Comparison of ENCODE assay signal across 14 cellular contexts in the genomic region with DNA sequence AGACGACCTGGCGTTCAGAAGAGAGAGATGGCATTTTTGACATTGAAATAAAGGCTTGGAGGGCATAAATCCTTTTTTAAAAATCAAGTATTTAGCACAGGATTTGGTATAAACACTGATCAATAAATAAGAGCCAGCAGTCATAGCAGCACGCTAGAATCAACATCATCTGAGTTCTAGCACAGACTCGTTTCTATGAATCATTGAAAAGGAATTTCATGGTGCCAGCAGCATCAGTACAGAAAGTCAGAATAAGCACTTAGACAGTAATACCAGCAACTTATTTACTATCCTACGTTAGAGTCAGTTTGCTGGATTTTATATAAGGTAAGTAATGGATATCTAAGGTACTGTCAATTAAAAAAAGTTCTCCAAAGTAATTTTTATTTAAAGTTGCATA.
DNase-seq lines count a peak whose midpoint lies in the region; ATAC-seq and TF ChIP-seq lines count a peak whose summit lies in the region.
"Had no signal": no experiment of that assay in that cellular context is flagged by ENCODE, and none has a peak within 500 bp of the region (broad histone marks: within the 10 kb centered on the region; RNA-seq: fewer than 3 reads in every experiment).

No MANE protein-coding gene starts in this region.

- H3K27me3 Mint-ChIP-seq in Calu3 (ENCODE audit: unreplicated experiment), result no peaks in the 10 kb centered on the region
- H3K27me3 Mint-ChIP-seq: CD4-positive, alpha-beta memory T cell had no signal

- intact Hi-C loops in right lobe of liver (cut with DNase I), result no loop called here
- intact Hi-C loops in Calu3 (cut with micrococcal nuclease; ENCODE audit: unreplicated experiment), result loop anchor here (5.0 kb wide), 1 partner anchor 80 kb away; no protein-coding TSS in a partner anchor

- BruUV-seq in Calu3 (replicated peaks; lab: Mats Ljungman, UMichigan), result no TSS peak

- 49% methylated on average over 5 of the region's 5 CpGs for WGBS in right lobe of liver (ENCODE audit: insufficient coverage, low coverage, low lambda C conversion rate, missing lambda C conversion rate)

- H3K4me3 Mint-ChIP-seq in Calu3 (ENCODE audit: low read depth, unreplicated experiment), result no peak overlapping the region
- H3K4me3 Mint-ChIP-seq: CD4-positive, alpha-beta memory T cell; GM23338 had no signal

- no peak overlapping the region for H3K27ac ChIP-seq in right lobe of liver
- H3K27ac ChIP-seq: HL-60 had no signal

- DNase-seq in AG09309 (ENCODE audit: low read depth), result peak; percentile 39
- DNase-seq in MG63, result peak; percentile 12
- peak; percentile 81 for DNase-seq in dedifferentiated amniotic fluid mesenchymal stem cell (ENCODE audit: extremely low spot score)
- DNase-seq in right lobe of liver, result no peak
- DNase-seq in Calu3, result no peak
- DNase-seq: aorta; CD4-positive, alpha-beta memory T cell; NCI-H2081 treated with DMSO at 0.1 percent for 48 hours; posterior cingulate gyrus had no signal

- TF ChIP-seq POLR2A in right lobe of liver (IDR thresholded peaks at IDR 0.05), result no peak

- no peak overlapping the region for H3K27ac Mint-ChIP-seq in Calu3 (ENCODE audit: unreplicated experiment)
- H3K27ac Mint-ChIP-seq: GM23338 had no signal

- no peaks in the 10 kb centered on the region for H3K4me1 ChIP-seq in right lobe of liver

- H3K9me3 Mint-ChIP-seq in Calu3 (ENCODE audit: low read depth, unreplicated experiment), result no peaks in the 10 kb centered on the region
- H3K9me3 Mint-ChIP-seq: CD4-positive, alpha-beta memory T cell; GM23338 had no signal

- H3K36me3 ChIP-seq in MG63 (no peaks in the 10 kb centered on the region), right lobe of liver (no peaks in the 10 kb centered on the region)

- no peaks in the 10 kb centered on the region for H3K36me3 Mint-ChIP-seq in Calu3 (ENCODE audit: insufficient read depth, unreplicated experiment)

- no peaks in the 10 kb centered on the region for H3K4me1 Mint-ChIP-seq in Calu3 (ENCODE audit: low read depth, unreplicated experiment)
- H3K4me1 Mint-ChIP-seq: CD4-positive, alpha-beta memory T cell; GM23338 had no signal

- no peak for TF ChIP-seq CTCF in AG09309 (IDR thresholded peaks at IDR 0.05; ENCODE audit: control insufficient read depth, insufficient read depth, low read depth, low read length, missing control alignments)
- no peak for TF ChIP-seq CTCF in right lobe of liver (IDR thresholded peaks at IDR 0.05)
- TF ChIP-seq CTCF in Calu3 (IDR thresholded peaks at IDR 0.05; ENCODE audit: unreplicated experiment), result no peak

- ATAC-seq in right lobe of liver (peak in 3 of 4 donors; percentile 33 to 96 (median 59)), GM21390 (IDR thresholded peaks at IDR 0.05; ENCODE audit: unreplicated experiment) (no peak), GM18873 (IDR thresholded peaks at IDR 0.05; ENCODE audit: low FRiP score, unreplicated experiment) (no peak), HG03280 (IDR thresholded peaks at IDR 0.05; ENCODE audit: unreplicated experiment) (no peak)
- ATAC-seq: GM23338 had no signal

- CTCF ChIA-PET in Calu3 (lab: Charles Lee), result no interaction called here

- H3K9me3 ChIP-seq in MG63 (no peaks in the 10 kb centered on the region), right lobe of liver (no peaks in the 10 kb centered on the region)

- H3K27me3 ChIP-seq in MG63 (no peaks in the 10 kb centered on the region), right lobe of liver (no peaks in the 10 kb centered on the region)

- H3K4me3 ChIP-seq in AG09309 (ENCODE audit: control insufficient read depth, low read depth, low read length), result no peak overlapping the region
- no peak overlapping the region for H3K4me3 ChIP-seq in MG63
- H3K4me3 ChIP-seq in right lobe of liver, result no peak overlapping the region
- H3K4me3 ChIP-seq: GM23338 had no signal

Comparison
In these comparisons a context has a peak if more than half of its experiments do, and no peak if none do; other contexts are left out.
1. DNase-seq: peak in AG09309 (single experiment), MG63 (single experiment) and dedifferentiated amniotic fluid mesenchymal stem cell (single experiment); none in right lobe of liver (0 of 3) and Calu3 (single experiment).
2. ATAC-seq: peak in right lobe of liver (3 of 4); none in GM21390 (single experiment), GM18873 (single experiment) and HG03280 (single experiment).